In genomic region chr12:7006639-7007038, GRCh38 we compare ENCODE assay signal across 35 cellular contexts. TPM values are rescaled to one million over a fixed set of nuclear protein-coding genes. Genes with fewer than 3 reads are reported as not detected.
"Had no signal": no experiment of that assay in that cellular context is flagged by ENCODE, and none has a peak within 500 bp of the region (broad histone marks: within the 10 kb centered on the region; RNA-seq: fewer than 3 reads in every experiment).

No MANE protein-coding gene starts in this region.

- H3K36me3 Mint-ChIP-seq: activated naive CD4-positive, alpha-beta T cell treated with anti-CD3 and anti-CD28 coated beads, Interleukin-2, amount 50 U/mL, for 72 hours had no signal

- H3K27me3 ChIP-seq: ascending aorta, brain microvascular endothelial cell, esophagus squamous epithelium had no signal

- H3K36me3 ChIP-seq: brain microvascular endothelial cell, WERI-Rb-1 had no signal

- H3K4me1 ChIP-seq: ascending aorta had no signal

- H3K9me3 Mint-ChIP-seq: activated B cell treated with CpG ODN at 0.5 μM for 24 hours; activated CD8-positive, alpha-beta T cell treated with anti-CD3 and anti-CD28 coated beads for 36 hours; activated naive CD4-positive, alpha-beta T cell treated with anti-CD3 and anti-CD28 coated beads for 36 hours; activated naive CD4-positive, alpha-beta T cell treated with anti-CD3 and anti-CD28 coated beads, Interleukin-2, amount 50 U/mL, for 72 hours; activated naive CD8-positive, alpha-beta T cell treated with anti-CD3 and anti-CD28 coated beads, Interleukin-2, amount 10 ng/mL, durations not matched to agents 7 days and 5 days; activated T-cell treated with anti-CD3 and anti-CD28 coated beads, Interleukin-2, amount 50 U/mL, for 24 hours; activated T-helper 17 cell treated with anti-CD3 and anti-CD28 coated beads, Interleukin-2, amount 50 U/mL, for 72 hours; central memory CD8-positive, alpha-beta T cell; T-helper 2 cell treated with Interferon-gamma antibody and Interleukin-4, amounts not matched to agents 5 μg/mL and 100 μg/mL, for 36 hours had no signal

- H3K4me1 Mint-ChIP-seq: activated T-helper 17 cell treated with anti-CD3 and anti-CD28 coated beads, Interleukin-2, amount 50 U/mL, for 72 hours had no signal

- ATAC-seq: activated CD4-positive, CD25-positive, alpha-beta regulatory T cell treated with anti-CD3 and anti-CD28 coated beads, Interleukin-2, amount 50 U/mL, for 24 hours; activated CD8-positive, alpha-beta memory T cell treated with anti-CD3 and anti-CD28 coated beads, Interleukin-2, amount 10 ng/mL, durations not matched to agents 7 days and 5 days; activated CD8-positive, alpha-beta T cell treated with anti-CD3 and anti-CD28 coated beads for 36 hours; activated naive CD4-positive, alpha-beta T cell treated with anti-CD3 and anti-CD28 coated beads, Interleukin-2, amount 50 U/mL, for 72 hours; activated T-helper 17 cell treated with anti-CD3 and anti-CD28 coated beads, Interleukin-2, amount 50 U/mL, for 72 hours; T-helper 17 cell had no signal

- H3K9me3 ChIP-seq: ascending aorta, esophagus squamous epithelium had no signal

- DNase-seq: activated B cell treated with CpG ODN at 0.5 μM for 24 hours; activated CD4-positive, alpha-beta T cell treated with anti-CD3 and anti-CD28 coated beads for 48 hours; activated CD4-positive, alpha-beta T cell treated with anti-CD3 and anti-CD28 coated beads, Interleukin-2, amount 50 U/mL, for 1 hour; activated CD4-positive, alpha-beta T cell treated with anti-CD3 and anti-CD28 coated beads, Interleukin-2, amount 50 U/mL, for 48 hours; activated CD8-positive, alpha-beta memory T cell treated with anti-CD3 and anti-CD28 coated beads, Interleukin-2, amount 10 ng/mL, durations not matched to agents 7 days and 5 days; activated CD8-positive, alpha-beta memory T cell treated with anti-CD3 and anti-CD28 coated beads, Interleukin-2, amount 50 U/mL, for 4 hours; activated CD8-positive, alpha-beta T cell treated with anti-CD3 and anti-CD28 coated beads for 36 hours; activated effector memory CD4-positive, alpha-beta T cell treated with Interleukin-2 at 50 U/mL for 16 hours; activated gamma-delta T cell treated with Interleukin-2 at 50 U/mL for 16 hours; activated naive CD4-positive, alpha-beta T cell treated with anti-CD3 and anti-CD28 coated beads for 36 hours; activated naive CD8-positive, alpha-beta T cell treated with anti-CD3 and anti-CD28 coated beads, Interleukin-2, amount 10 ng/mL, durations not matched to agents 7 days and 5 days; activated T-cell treated with anti-CD3 and anti-CD28 coated beads, Interleukin-2, amount 50 U/mL, for 24 hours; brain microvascular endothelial cell; dermis blood vessel endothelial cell; effector CD8-positive, alpha-beta T cell; esophagus squamous epithelium; foreskin melanocyte; head of caudate nucleus; T-helper 1 cell; T-helper 17 cell; T1000; WERI-Rb-1 had no signal

- H3K4me3 ChIP-seq: ascending aorta, coronary artery, esophagus squamous epithelium had no signal

- H3K4me3 Mint-ChIP-seq: activated B cell treated with CpG ODN at 0.5 μM for 24 hours; activated CD8-positive, alpha-beta memory T cell treated with anti-CD3 and anti-CD28 coated beads, Interleukin-2, amount 10 ng/mL, durations not matched to agents 7 days and 5 days; activated CD8-positive, alpha-beta T cell treated with anti-CD3 and anti-CD28 coated beads for 36 hours; activated naive CD4-positive, alpha-beta T cell treated with anti-CD3 and anti-CD28 coated beads for 36 hours; activated naive CD8-positive, alpha-beta T cell treated with anti-CD3 and anti-CD28 coated beads, Interleukin-2, amount 10 ng/mL, durations not matched to agents 7 days and 5 days; activated T-cell treated with anti-CD3 and anti-CD28 coated beads, Interleukin-2, amount 50 U/mL, for 24 hours; activated T-helper 17 cell treated with anti-CD3 and anti-CD28 coated beads, Interleukin-2, amount 50 U/mL, for 72 hours; central memory CD8-positive, alpha-beta T cell; T-helper 17 cell; T-helper 2 cell treated with Interferon-gamma antibody and Interleukin-4, amounts not matched to agents 5 μg/mL and 100 μg/mL, for 36 hours had no signal

- H3K27ac ChIP-seq: ascending aorta, brain microvascular endothelial cell, coronary artery, epithelial cell of prostate, esophagus squamous epithelium, WERI-Rb-1 had no signal

- H3K27ac Mint-ChIP-seq: activated B cell treated with CpG ODN at 0.5 μM for 24 hours; activated CD8-positive, alpha-beta memory T cell treated with anti-CD3 and anti-CD28 coated beads, Interleukin-2, amount 10 ng/mL, durations not matched to agents 7 days and 5 days; activated CD8-positive, alpha-beta T cell treated with anti-CD3 and anti-CD28 coated beads for 36 hours; activated naive CD4-positive, alpha-beta T cell treated with anti-CD3 and anti-CD28 coated beads for 36 hours; activated naive CD4-positive, alpha-beta T cell treated with anti-CD3 and anti-CD28 coated beads, Interleukin-2, amount 50 U/mL, for 72 hours; activated naive CD8-positive, alpha-beta T cell treated with anti-CD3 and anti-CD28 coated beads, Interleukin-2, amount 10 ng/mL, durations not matched to agents 7 days and 5 days; activated T-cell treated with anti-CD3 and anti-CD28 coated beads, Interleukin-2, amount 50 U/mL, for 24 hours; activated T-helper 17 cell treated with anti-CD3 and anti-CD28 coated beads, Interleukin-2, amount 50 U/mL, for 72 hours; T-helper 17 cell; T-helper 2 cell treated with Interferon-gamma antibody and Interleukin-4, amounts not matched to agents 5 μg/mL and 100 μg/mL, for 36 hours had no signal

- H3K27me3 Mint-ChIP-seq: activated B cell treated with CpG ODN at 0.5 μM for 24 hours; activated CD8-positive, alpha-beta memory T cell treated with anti-CD3 and anti-CD28 coated beads, Interleukin-2, amount 10 ng/mL, durations not matched to agents 7 days and 5 days; activated CD8-positive, alpha-beta T cell treated with anti-CD3 and anti-CD28 coated beads for 36 hours; activated naive CD8-positive, alpha-beta T cell treated with anti-CD3 and anti-CD28 coated beads, Interleukin-2, amount 10 ng/mL, durations not matched to agents 7 days and 5 days; activated T-cell treated with anti-CD3 and anti-CD28 coated beads, Interleukin-2, amount 50 U/mL, for 24 hours; activated T-helper 17 cell treated with anti-CD3 and anti-CD28 coated beads, Interleukin-2, amount 50 U/mL, for 72 hours; central memory CD8-positive, alpha-beta T cell; T-helper 17 cell had no signal

- FAIRE-seq: bronchial epithelial cell, endometrium, endothelial cell of umbilical vein had no signal

RNA-seq across cellular contexts. Expression of gene PTPN6, which starts 55.5 kb away (rescaled TPM):
- total RNA-seq: fibroblast of lung, fibroblast of villous mesenchyme had no signal
